20 cellular contexts compared by ENCODE assay signal in genomic region chr2:48888096-48888495, GRCh38.
DNase-seq lines count a peak whose midpoint lies in the region; ATAC-seq, FAIRE-seq and TF ChIP-seq lines count a peak whose summit lies in the region.
"Had no signal": no experiment of that assay in that cellular context is flagged by ENCODE, and none has a peak within 500 bp of the region (broad histone marks: within the 10 kb centered on the region; RNA-seq: fewer than 3 reads in every experiment).

No MANE protein-coding gene starts in this region.

- no peak overlapping the region for H3K56ac ChIP-seq in H1 (replicated peaks; ENCODE audit: insufficient read length, low read depth, low read length)

- H3K4me2 ChIP-seq in H1 (ENCODE audit: insufficient read depth in 1 of 2, low read depth in 2 of 2, low read length in 2 of 2) = peak overlapping the region; percentile 21 to 23; a peak in 3 of 4 replicates
- H3K4me2 ChIP-seq: BLaER1 treated with 17β-estradiol and CSF1 and Interleukin-3, amounts not matched to agents 10 nM and 100 nM had no signal

- no peak overlapping the region for H2BK5ac ChIP-seq in H1 (ENCODE audit: low read depth, low read length)

- no peak overlapping the region for H2AFZ ChIP-seq in H1 (ENCODE audit: low read length)

- no peak overlapping the region for H4K5ac ChIP-seq in H1 (ENCODE audit: insufficient read length, low read depth, low read length)

- H2BK20ac ChIP-seq in H1 (ENCODE audit: low read length) = no peak overlapping the region

- peaks cover 15% of the 10 kb centered on the region for H3K4me1 ChIP-seq in HAP-1
- H3K4me1 ChIP-seq in HUES64 (ENCODE audit: insufficient read depth, low read length) = peaks cover 18% of the 10 kb centered on the region
- peaks cover 4 to 18% (median 7%) of the 10 kb centered on the region in 4 experiments; a peak in 6 of 7 replicates for H3K4me1 ChIP-seq in H1 (replicated peaks in 1 of 4; ENCODE audit: control insufficient read depth in 3 of 4, insufficient read depth in 4 of 4, low read length in 3 of 4)
- no peaks in the 10 kb centered on the region for H3K4me1 ChIP-seq in effector memory CD4-positive, alpha-beta T cell (ENCODE audit: control insufficient read depth, insufficient read depth, low read length, poor library complexity, severe bottlenecking)
- H3K4me1 ChIP-seq: BLaER1 treated with 17β-estradiol and CSF1 and Interleukin-3, amounts not matched to agents 10 nM and 100 nM had no signal

- H3K4me3 ChIP-seq in HAP-1 = no peak overlapping the region
- no peak overlapping the region for H3K4me3 ChIP-seq in HUES64 (ENCODE audit: low read length)
- H3K4me3 ChIP-seq in H1 (ENCODE audit: extremely low read depth in 1 of 4, insufficient read depth in 2 of 4, low read depth in 3 of 4, low read length in 4 of 4) = no peak overlapping the region
- H3K4me3 ChIP-seq in effector memory CD4-positive, alpha-beta T cell (ENCODE audit: insufficient read depth, low read depth, low read length, poor library complexity, severe bottlenecking) = no peak overlapping the region
- H3K4me3 ChIP-seq: BLaER1 treated with 17β-estradiol and CSF1 and Interleukin-3, amounts not matched to agents 10 nM and 100 nM; GM12878 had no signal

- no peak for TF ChIP-seq POLR2A in H1 (IDR thresholded peaks at IDR 0.05; ENCODE audit: control extremely low read depth in 1 of 2, low read depth in 2 of 2, low read length in 2 of 2)

- H3K14ac ChIP-seq in H1 (ENCODE audit: insufficient read length) = no peak overlapping the region

- no peak overlapping the region for H2AK5ac ChIP-seq in H1 (ENCODE audit: low read depth, low read length)

- H3K9ac ChIP-seq in HUES64 (ENCODE audit: low read depth, low read length) (no peak overlapping the region), H1 (replicated peaks in 1 of 4; ENCODE audit: extremely low read depth in 1 of 4, low read depth in 3 of 4, low read length in 3 of 4) (no peak overlapping the region)
- H3K9ac ChIP-seq: BLaER1 treated with 17β-estradiol and CSF1 and Interleukin-3, amounts not matched to agents 10 nM and 100 nM had no signal

- no peak overlapping the region for H3K4ac ChIP-seq in H1 (replicated peaks; ENCODE audit: insufficient read length, low read depth, low read length)

- H3K9me3 ChIP-seq in HAP-1 = no peaks in the 10 kb centered on the region
- no peaks in the 10 kb centered on the region for H3K9me3 ChIP-seq in HUES64 (ENCODE audit: insufficient read depth, low read depth, low read length)
- H3K9me3 ChIP-seq in H1 (ENCODE audit: insufficient read depth in 2 of 2, low read depth in 1 of 2, low read length in 1 of 2) = 0 out of 4 replicates have a peak, but pooled peaks cover 0 to 4% of the 10 kb centered on the region in 2 experiments
- no peaks in the 10 kb centered on the region for H3K9me3 ChIP-seq in effector memory CD4-positive, alpha-beta T cell (ENCODE audit: control insufficient read depth, low read length)

- no peak overlapping the region for H4K8ac ChIP-seq in H1 (ENCODE audit: extremely low read depth, insufficient read depth, low read length)

- CTCF ChIA-PET in H1 (lab: Charles Lee; ENCODE audit: partially characterized antibody) = no interaction called here

- H4K20me1 ChIP-seq in H1 (replicated peaks in 1 of 2; ENCODE audit: control insufficient read depth in 1 of 2, insufficient read depth in 2 of 2, low read length in 2 of 2) = no peaks in the 10 kb centered on the region
- H4K20me1 ChIP-seq: BLaER1 treated with 17β-estradiol and CSF1 and Interleukin-3, amounts not matched to agents 10 nM and 100 nM had no signal

- H3K36me3 ChIP-seq in HAP-1 (replicated peaks) (no peaks in the 10 kb centered on the region), HUES64 (ENCODE audit: insufficient read depth, low read length) (no peaks in the 10 kb centered on the region), H1 (ENCODE audit: control insufficient read depth in 2 of 4, insufficient read depth in 4 of 4, low read length in 3 of 4) (no peaks in the 10 kb centered on the region)
- H3K36me3 ChIP-seq in effector memory CD4-positive, alpha-beta T cell (ENCODE audit: control insufficient read depth, insufficient read depth, low read length) = no peaks in the 10 kb centered on the region
- H3K36me3 ChIP-seq: BLaER1 treated with 17β-estradiol and CSF1 and Interleukin-3, amounts not matched to agents 10 nM and 100 nM had no signal

- H3K79me1 ChIP-seq in H1 (ENCODE audit: low read depth, low read length) = no peaks in the 10 kb centered on the region

- H2BK15ac ChIP-seq in H1 (ENCODE audit: low read length) = no peak overlapping the region

- H3K23me2 ChIP-seq in H1 (ENCODE audit: low read depth, low read length) = no peaks in the 10 kb centered on the region

- in situ Hi-C loops in HAP-1 (cut with MboI; ENCODE audit: low sequenced_read_pairs) = no loop called here

- no peak for FAIRE-seq in H1 (lab: Jason Lieb, UNC)
- FAIRE-seq: GM12878, GM19239, H54, HepG2 had no signal

- 0 out of 2 replicates have a peak overlapping the region, but pooled peaks have one; percentile 53 for H3K18ac ChIP-seq in H1 (ENCODE audit: extremely low read depth, low read length)

- TF ChIP-seq RAD21 in H1 (IDR thresholded peaks at IDR 0.05 in 1 of 2, conservative IDR thresholded peaks at IDR 0.05 in 1 of 2; ENCODE audit: low read depth in 2 of 2, low read length in 2 of 2) = no peak

- no peak overlapping the region for H3K23ac ChIP-seq in H1 (ENCODE audit: insufficient read length)

- H3K27me3 ChIP-seq in HAP-1 (ENCODE audit: low read depth) (no peaks in the 10 kb centered on the region), HUES64 (ENCODE audit: insufficient read depth, low read length) (no peaks in the 10 kb centered on the region), H1 (replicated peaks in 1 of 4; ENCODE audit: control insufficient read depth in 3 of 4, extremely low read depth in 1 of 4, insufficient read depth in 3 of 4, low read length in 3 of 4) (no peaks in the 10 kb centered on the region)
- no peaks in the 10 kb centered on the region for H3K27me3 ChIP-seq in effector memory CD4-positive, alpha-beta T cell (replicated peaks; ENCODE audit: control insufficient read depth, insufficient read depth, low read length, poor library complexity, severe bottlenecking)
- H3K27me3 ChIP-seq: BLaER1 treated with 17β-estradiol and CSF1 and Interleukin-3, amounts not matched to agents 10 nM and 100 nM had no signal

- ATAC-seq in HG02798 (IDR thresholded peaks at IDR 0.05; ENCODE audit: poor library complexity, unreplicated experiment) = no peak
- ATAC-seq in GM18520 (IDR thresholded peaks at IDR 0.05; ENCODE audit: unreplicated experiment) = no peak
- ATAC-seq: CD8-positive, alpha-beta T cell; GM12878; HepG2 had no signal

- no peak overlapping the region for H2BK12ac ChIP-seq in H1 (ENCODE audit: low read depth, low read length)

- TF ChIP-seq CTCF in H1 (IDR thresholded peaks at IDR 0.05; ENCODE audit: control extremely low read depth in 1 of 3, insufficient read depth in 1 of 3, low read depth in 1 of 3, low read length in 3 of 3) = no peak

- H4K91ac ChIP-seq in H1 (replicated peaks; ENCODE audit: insufficient read length, low read length) = no peak overlapping the region

- 44% methylated on average over 4 of the region's 4 CpGs for WGBS in HUES64
- WGBS in H1 (ENCODE audit: extremely low coverage in 1 of 2, insufficient coverage in 1 of 2, insufficient read length in 1 of 2, insufficient replicate concordance in 2 of 2, low coverage in 1 of 2, low lambda C conversion rate in 2 of 2, missing lambda C conversion rate in 1 of 2), 2 experiments = 31% methylated on average over 2 of the region's 4 CpGs; no CpG with 5 or more reads in 1 of the 2 experiments

- H3K27ac ChIP-seq in HUES64 (ENCODE audit: low read depth, low read length) (peak overlapping the region; percentile 52; the same call in 1 of the 2 replicates), H1 (ENCODE audit: low read depth, low read length) (no peak overlapping the region)
- no peak overlapping the region for H3K27ac ChIP-seq in effector memory CD4-positive, alpha-beta T cell (ENCODE audit: insufficient read depth, low read length, poor library complexity, severe bottlenecking)
- H3K27ac ChIP-seq: BLaER1 treated with 17β-estradiol and CSF1 and Interleukin-3, amounts not matched to agents 10 nM and 100 nM had no signal

- POLR2A ChIA-PET in H1 (lab: Charles Lee; ENCODE audit: partially characterized antibody) = no interaction called here

- H3K79me2 ChIP-seq in H1 (ENCODE audit: control insufficient read depth in 1 of 2, insufficient read depth in 2 of 2, low read length in 2 of 2) = no peaks in the 10 kb centered on the region

- no peak for TF ChIP-seq EP300 in H1 (IDR thresholded peaks at IDR 0.05; ENCODE audit: borderline replicate concordance in 1 of 2, low read depth in 2 of 2, low read length in 2 of 2)

- no peak overlapping the region for H2BK120ac ChIP-seq in H1 (replicated peaks; ENCODE audit: low read depth, low read length)

- DNase-seq in HAP-1 (ENCODE audit: low spot score in 2 of 2) (peak; percentile 64 to 92), H1 (ENCODE audit: low read depth in 1 of 2, low spot score in 2 of 2) (no peak), left kidney (ENCODE audit: low read depth, low spot score) (peak; percentile 14)
- DNase-seq in effector memory CD4-positive, alpha-beta T cell = no peak
- DNase-seq: CD8-positive, alpha-beta T cell; COR-L47; DMS 273 treated with DMSO at 0.1 percent for 48 hours; DMS53; DND-41; EL; Karpas-422; KBM-7 had no signal

TF ChIP-seq in H1, 55 proteins besides CTCF, POLR2A, EP300 and RAD21 (continues in another document):
- TF ChIP-seq SP4 (IDR thresholded peaks at IDR 0.05; ENCODE audit: low read length) = no peak
- TF ChIP-seq RBBP5 (IDR thresholded peaks at IDR 0.05; ENCODE audit: borderline replicate concordance, low read depth, low read length) = no peak
- TF ChIP-seq SP1 (IDR thresholded peaks at IDR 0.05; ENCODE audit: low read depth, low read length) = no peak
- TF ChIP-seq TAF1 (IDR thresholded peaks at IDR 0.05; ENCODE audit: low read depth, low read length) = no peak
- TF ChIP-seq NRF1 (IDR thresholded peaks at IDR 0.05; ENCODE audit: low read depth, low read length) = no peak
- no peak for TF ChIP-seq KDM5A (IDR thresholded peaks at IDR 0.05; ENCODE audit: low read length)
- no peak for TF ChIP-seq JUN (IDR thresholded peaks at IDR 0.05; ENCODE audit: low read depth, low read length)
- TF ChIP-seq RXRA (IDR thresholded peaks at IDR 0.05; ENCODE audit: insufficient read depth, low read depth, low read length) = no peak
- TF ChIP-seq HDAC2 (IDR thresholded peaks at IDR 0.05; ENCODE audit: borderline replicate concordance in 1 of 2, low read depth in 2 of 2, low read length in 2 of 2) = no peak

Comparison
In these comparisons a context has a peak if more than half of its experiments do, and no peak if none do; other contexts are left out.
1. DNase-seq: peak in HAP-1 (2 of 2) and left kidney (single experiment); none in H1 (0 of 2) and effector memory CD4-positive, alpha-beta T cell (0 of 3).